ENCODE assay signal across 16 cellular contexts in genomic region chr6:6001443-6001842, GRCh38. TPM values are rescaled to one million over a fixed set of nuclear protein-coding genes. Genes with fewer than 3 reads are reported as not detected.
A peak's percentile ranks its signal among the peaks of the same experiment; 100 is the strongest.
DNase-seq lines count a peak whose midpoint lies in the region; ATAC-seq and TF ChIP-seq lines count a peak whose summit lies in the region.
"Had no signal": no experiment of that assay in that cellular context is flagged by ENCODE, and none has a peak within 500 bp of the region (broad histone marks: within the 10 kb centered on the region; RNA-seq: fewer than 3 reads in every experiment).

No MANE protein-coding gene starts in this region.

- intact Hi-C loops in cardiac septum (cut with DNase I) (no loop called here), spleen (cut with DNase I; ENCODE audit: low total_unique reads) (no loop called here), stomach (cut with DNase I; ENCODE audit: low total_unique reads) (no loop called here)

- H3K9me3 ChIP-seq in spleen (peaks cover 0 to 59% (median 3%) of the 10 kb centered on the region in 8 donors), stomach (peaks cover 0 to 47% (median 25%) of the 10 kb centered on the region in 4 donors)
- H3K9me3 ChIP-seq: psoas muscle had no signal

- H3K27ac Mint-ChIP-seq in activated naive CD8-positive, alpha-beta T cell = peak overlapping the region; percentile 30
- H3K27ac Mint-ChIP-seq in activated naive CD8-positive, alpha-beta T cell treated with anti-CD3 and anti-CD28 coated beads for 36 hours = no peak overlapping the region
- no peak overlapping the region for H3K27ac Mint-ChIP-seq in activated naive CD8-positive, alpha-beta T cell treated with anti-CD3 and anti-CD28 coated beads, Interleukin-2, amount 10 ng/mL, durations not matched to agents 7 days and 5 days

- no peak overlapping the region for H2BK15ac ChIP-seq in mesendoderm (replicated peaks; ENCODE audit: low read depth)

- peak overlapping the region; percentile 93 for H3K4me2 ChIP-seq in mesendoderm (ENCODE audit: low read length)

- no peak for DNase-seq in activated naive CD8-positive, alpha-beta T cell treated with anti-CD3 and anti-CD28 coated beads for 36 hours
- no peak for DNase-seq in activated naive CD8-positive, alpha-beta T cell treated with anti-CD3 and anti-CD28 coated beads, Interleukin-2, amount 10 ng/mL, durations not matched to agents 7 days and 5 days
- peak; percentile 16 for DNase-seq in mesendoderm
- no peak for DNase-seq in cardiac septum (ENCODE audit: low spot score)
- no peak for DNase-seq in spleen
- DNase-seq in stomach = no peak
- DNase-seq: COR-L47, foreskin fibroblast, left ventricle myocardium superior, NCI-H146, NCI-H345, psoas muscle, RPMI8226 had no signal

- no peak overlapping the region for H2AK5ac ChIP-seq in mesendoderm (ENCODE audit: low read length)

- peak overlapping the region; percentile 87 for H3K4me3 Mint-ChIP-seq in activated naive CD8-positive, alpha-beta T cell
- H3K4me3 Mint-ChIP-seq in activated naive CD8-positive, alpha-beta T cell treated with anti-CD3 and anti-CD28 coated beads for 36 hours = no peak overlapping the region
- peak overlapping the region; percentile 91 for H3K4me3 Mint-ChIP-seq in activated naive CD8-positive, alpha-beta T cell treated with anti-CD3 and anti-CD28 coated beads, Interleukin-2, amount 10 ng/mL, durations not matched to agents 7 days and 5 days

- H2BK120ac ChIP-seq in mesendoderm (ENCODE audit: low read depth, low read length) = no peak overlapping the region

- H3K56ac ChIP-seq in mesendoderm (ENCODE audit: low read length) = peak overlapping the region; percentile 15

- peak overlapping the region; percentile 45 for H3K23ac ChIP-seq in mesendoderm (ENCODE audit: low read length)

- no peaks in the 10 kb centered on the region for H3K79me1 ChIP-seq in mesendoderm (ENCODE audit: low read length)

- H3K27ac ChIP-seq in mesendoderm (ENCODE audit: low read depth, low read length) = no peak overlapping the region
- H3K27ac ChIP-seq in spleen = no peak overlapping the region
- no peak overlapping the region for H3K27ac ChIP-seq in stomach
- H3K27ac ChIP-seq: cardiac muscle cell, psoas muscle had no signal

- peaks cover 2% of the 10 kb centered on the region for H3K36me3 Mint-ChIP-seq in activated naive CD8-positive, alpha-beta T cell
- peaks cover 10% of the 10 kb centered on the region for H3K36me3 Mint-ChIP-seq in activated naive CD8-positive, alpha-beta T cell treated with anti-CD3 and anti-CD28 coated beads for 36 hours
- peaks cover 45% of the 10 kb centered on the region for H3K36me3 Mint-ChIP-seq in activated naive CD8-positive, alpha-beta T cell treated with anti-CD3 and anti-CD28 coated beads, Interleukin-2, amount 10 ng/mL, durations not matched to agents 7 days and 5 days

- H3K36me3 ChIP-seq in mesendoderm (ENCODE audit: control insufficient read depth, insufficient read depth, low read length) (no peaks in the 10 kb centered on the region), spleen (peaks cover 0 to 6% (median 0%) of the 10 kb centered on the region in 6 donors), stomach (no peaks in the 10 kb centered on the region)
- H3K36me3 ChIP-seq: cardiac muscle cell had no signal

- H3K4me1 ChIP-seq in mesendoderm (ENCODE audit: control insufficient read depth, low read depth, low read length) (peaks cover 4% of the 10 kb centered on the region), spleen (peaks cover 36 to 94% (median 77%) of the 10 kb centered on the region in 6 donors), stomach (peaks cover 45 to 74% (median 62%) of the 10 kb centered on the region in 4 donors)

- H3K4ac ChIP-seq in mesendoderm (ENCODE audit: low read depth, low read length) = no peak overlapping the region

- TF ChIP-seq POLR2A in spleen (IDR thresholded peaks at IDR 0.05) (no peak), stomach (IDR thresholded peaks at IDR 0.05) (no peak)

- no peak overlapping the region for H2BK5ac ChIP-seq in mesendoderm (ENCODE audit: low read length)

- no peak overlapping the region for H3K18ac ChIP-seq in mesendoderm (ENCODE audit: low read length)

- H4K5ac ChIP-seq in mesendoderm (ENCODE audit: low read length) = no peak overlapping the region

- POLR2A ChIA-PET in activated naive CD8-positive, alpha-beta T cell treated with anti-CD3 and anti-CD28 coated beads, Interleukin-2, amount 10 ng/mL, durations not matched to agents 7 days and 5 days (lab: Charles Lee) = interaction anchor here (0.6 to 0.7 kb wide), 2 partner anchors 17 to 188 kb away, joined by 3 to 7 read pairs; no protein-coding TSS in a partner anchor

- ATAC-seq in activated naive CD8-positive, alpha-beta T cell treated with anti-CD3 and anti-CD28 coated beads, Interleukin-2, amount 10 ng/mL, durations not matched to agents 7 days and 5 days (ENCODE audit: low read depth) = no peak
- no peak for ATAC-seq in HG03280 (IDR thresholded peaks at IDR 0.05; ENCODE audit: unreplicated experiment)
- ATAC-seq: left ventricle myocardium superior, psoas muscle had no signal

- peaks cover 61% of the 10 kb centered on the region for H3K27me3 Mint-ChIP-seq in activated naive CD8-positive, alpha-beta T cell
- H3K27me3 Mint-ChIP-seq in activated naive CD8-positive, alpha-beta T cell treated with anti-CD3 and anti-CD28 coated beads for 36 hours = peaks cover 98% of the 10 kb centered on the region
- H3K27me3 Mint-ChIP-seq in activated naive CD8-positive, alpha-beta T cell treated with anti-CD3 and anti-CD28 coated beads, Interleukin-2, amount 10 ng/mL, durations not matched to agents 7 days and 5 days = peaks cover 68% of the 10 kb centered on the region

- no peak for TF ChIP-seq CTCF in spleen (IDR thresholded peaks at IDR 0.05 in 8 of 11, conservative IDR thresholded peaks at IDR 0.05 in 3 of 11)
- no peak for TF ChIP-seq CTCF in stomach (IDR thresholded peaks at IDR 0.05)

- H3K79me2 ChIP-seq in mesendoderm (ENCODE audit: control insufficient read depth, insufficient read depth, low read length) = no peaks in the 10 kb centered on the region

- TF ChIP-seq EP300 in stomach (IDR thresholded peaks at IDR 0.05) = no peak

- H3K9ac ChIP-seq in mesendoderm (ENCODE audit: low read length) = no peak overlapping the region

- H3K4me3 ChIP-seq in mesendoderm (ENCODE audit: low read length) (no peak overlapping the region), spleen (no peak overlapping the region), stomach (no peak overlapping the region)
- H3K4me3 ChIP-seq: psoas muscle had no signal

- WGBS in mesendoderm (ENCODE audit: extremely low coverage, insufficient coverage, low lambda C conversion rate) = no CpG with 5 or more reads among the region's 10 CpGs
- 33 to 50% (median 40%) methylated on average over 10 of the region's 10 CpGs for WGBS in spleen, 5 donors
- WGBS in stomach, 5 donors = 25 to 42% (median 34%) methylated on average over 10 of the region's 10 CpGs

- H3K9me3 Mint-ChIP-seq in activated naive CD8-positive, alpha-beta T cell (ENCODE audit: low read depth) = peaks cover 3% of the 10 kb centered on the region
- H3K9me3 Mint-ChIP-seq in activated naive CD8-positive, alpha-beta T cell treated with anti-CD3 and anti-CD28 coated beads for 36 hours = peaks cover 6% of the 10 kb centered on the region
- H3K9me3 Mint-ChIP-seq in activated naive CD8-positive, alpha-beta T cell treated with anti-CD3 and anti-CD28 coated beads, Interleukin-2, amount 10 ng/mL, durations not matched to agents 7 days and 5 days = peaks cover 4% of the 10 kb centered on the region

- peaks cover 61% of the 10 kb centered on the region for H3K4me1 Mint-ChIP-seq in activated naive CD8-positive, alpha-beta T cell (ENCODE audit: low read depth)
- peaks cover 59% of the 10 kb centered on the region for H3K4me1 Mint-ChIP-seq in activated naive CD8-positive, alpha-beta T cell treated with anti-CD3 and anti-CD28 coated beads for 36 hours
- peaks cover 57% of the 10 kb centered on the region for H3K4me1 Mint-ChIP-seq in activated naive CD8-positive, alpha-beta T cell treated with anti-CD3 and anti-CD28 coated beads, Interleukin-2, amount 10 ng/mL, durations not matched to agents 7 days and 5 days

- H4K8ac ChIP-seq in mesendoderm (ENCODE audit: low read depth, low read length) = no peak overlapping the region

- H3K27me3 ChIP-seq in mesendoderm (ENCODE audit: insufficient read depth, low read length, poor library complexity) = peaks cover 66% of the 10 kb centered on the region
- peaks cover 18 to 100% (median 99%) of the 10 kb centered on the region in 7 donors for H3K27me3 ChIP-seq in spleen (replicated peaks in 1 of 7)
- H3K27me3 ChIP-seq in stomach = peaks cover 78 to 100% (median 97%) of the 10 kb centered on the region in 3 donors

RNA-seq across cellular contexts. Expression of gene NRN1, which starts 5.3 kb away (rescaled TPM):
- 10 to 100 TPM; 10.2 to 10.6 TPM for total RNA-seq in activated naive CD8-positive, alpha-beta T cell treated with anti-CD3 and anti-CD28 coated beads for 36 hours
- total RNA-seq in activated naive CD8-positive, alpha-beta T cell treated with anti-CD3 and anti-CD28 coated beads, Interleukin-2, amount 10 ng/mL, durations not matched to agents 7 days and 5 days = 10 to 100 TPM; 49.8 to 54.8 TPM
- 0.25 TPM for polyA plus RNA-seq in mesendoderm (2013, experiment 1 of 2)
- polyA plus RNA-seq in mesendoderm (2013, experiment 2 of 2) = 0.25 TPM
- total RNA-seq in cardiac septum (10.4 TPM), spleen (10 to 100 TPM; 15.4 to 28.5 (median 21.2) TPM), stomach (1 to 10 TPM in 2 of 5 donors, under 1 TPM in 1, not detected in 2; 0.45 to 4.5 (median 4.2) TPM)
- polyA plus RNA-seq in spleen (10 to 100 TPM in 1 of 3 donors, 1 to 10 TPM in 2; 6.9 to 16.2 (median 8.7) TPM), stomach (1 to 10 TPM; 3.0 to 9.8 (median 7.0) TPM)
